ENCODE assay signal across 8 cellular contexts in genomic region chr4:37826282-37827029, GRCh38. TPM values are rescaled to one million over a fixed set of nuclear protein-coding genes. Genes with fewer than 3 reads are reported as not detected.
DNase-seq lines count a peak whose midpoint lies in the region; ATAC-seq, FAIRE-seq and TF ChIP-seq lines count a peak whose summit lies in the region.

Gene PGM2 (plus strand): TSS chr4:37826686. CDS start chr4:37826733, 47 bp downstream.

- peak within 1 kb of the TSS; percentile 97 for H2AFZ ChIP-seq in keratinocyte (ENCODE audit: control insufficient read depth, low read length)

- dilution Hi-C loops in keratinocyte (cut with MboI; ENCODE audit: extremely low pct_ligation_motif_present, low sequenced_read_pairs) = no loop called here

- no peak for FAIRE-seq in keratinocyte (lab: Jason Lieb, UNC)

- H3K4me3 ChIP-seq in AG04449 (ENCODE audit: low read depth, low read length) = peak within 1 kb of the TSS; percentile 84
- peak within 1 kb of the TSS; percentile 81 to 90 (median 83) for H3K4me3 ChIP-seq in keratinocyte (ENCODE audit: control insufficient read depth in 2 of 3, extremely low read depth in 1 of 3, insufficient read depth in 2 of 3, low read depth in 1 of 3, low read length in 3 of 3)

- TF ChIP-seq CTCF in AG04449 (IDR thresholded peaks at IDR 0.05; ENCODE audit: insufficient read depth, low read length, missing control alignments) = peak; percentile 16
- peak in 1 of 3 experiments; percentile 33 for TF ChIP-seq CTCF in keratinocyte (optimal IDR thresholded peaks at IDR 0.05 in 1 of 3, IDR thresholded peaks at IDR 0.05 in 1 of 3, conservative IDR thresholded peaks at IDR 0.05 in 1 of 3; ENCODE audit: extremely low read depth in 1 of 3, insufficient read depth in 2 of 3, low read length in 3 of 3)

- peak within 1 kb of the TSS; percentile 89 for H3K27ac ChIP-seq in keratinocyte (ENCODE audit: control insufficient read depth, insufficient read depth, low read length)

- H3K4me1 ChIP-seq in keratinocyte (ENCODE audit: control insufficient read depth, extremely low read depth, insufficient read depth, low read length) = peaks cover 21% of the 10 kb centered on the region

- no peaks in the 10 kb centered on the region for H4K20me1 ChIP-seq in keratinocyte (ENCODE audit: control insufficient read depth, extremely low read depth, insufficient read depth, low read length)

- H3K36me3 ChIP-seq in keratinocyte (ENCODE audit: control insufficient read depth in 2 of 2, extremely low read depth in 1 of 2, insufficient read depth in 2 of 2, low read length in 2 of 2) = peaks cover 0 to 5% of the 10 kb centered on the region in 2 experiments

- H3K4me2 ChIP-seq in keratinocyte (ENCODE audit: control insufficient read depth, extremely low read depth, insufficient read depth, low read depth, low read length) = peak within 1 kb of the TSS; percentile 97

- ATAC-seq in GM18868 (IDR thresholded peaks at IDR 0.05; ENCODE audit: unreplicated experiment) (peak; percentile 97), HG03103 (IDR thresholded peaks at IDR 0.05; ENCODE audit: low read depth, unreplicated experiment) (peak; percentile 91)

- H3K79me2 ChIP-seq in keratinocyte (ENCODE audit: control insufficient read depth, insufficient read depth, low read length) = peaks cover 14% of the 10 kb centered on the region

- CTCF ChIA-PET in AG04449 (lab: Yijun Ruan, JAX) = interaction anchor here (0.9 to 3.4 kb wide), 7 partner anchors 9 to 210 kb away, joined by 3 to 14 read pairs (median 8); no protein-coding TSS in a partner anchor

- POLR2A ChIA-PET in AG04449 (lab: Yijun Ruan, JAX) = interaction anchor here (0.6 to 1.4 kb wide), 5 partner anchors 10 to 106 kb away, joined by 3 to 4 read pairs (median 3); no protein-coding TSS in a partner anchor

- H3K9ac ChIP-seq in keratinocyte (ENCODE audit: control insufficient read depth, extremely low read depth, insufficient read depth, low read length) = peak within 1 kb of the TSS; percentile 77

- no peaks in the 10 kb centered on the region for H3K9me3 ChIP-seq in keratinocyte (ENCODE audit: control insufficient read depth, low read depth, low read length)

- H3K27me3 ChIP-seq in keratinocyte (ENCODE audit: control insufficient read depth, extremely low read depth, insufficient read depth, low read length) = no peaks in the 10 kb centered on the region

- DNase-seq in AG04449 (ENCODE audit: low read depth, low spot score) (no peak), NCI-H2196 treated with DMSO at 0.1 percent for 48 hours (lab: John Stamatoyannopoulos, UW; ENCODE audit: unreplicated experiment) (peak; percentile 59), keratinocyte (ENCODE audit: low read depth, low spot score) (no peak)
- DNase-seq in activated CD4-positive, CD25-positive, alpha-beta regulatory T cell (lab: John Stamatoyannopoulos, UW) = peak; percentile 77 to 85 (median 84)
- peak; percentile 86 for DNase-seq in central memory CD4-positive, alpha-beta T cell
- DNase-seq in stimulated activated CD4-positive, alpha-beta T cell treated with anti-CD3 and anti-CD28 coated beads, Interleukin-15, amount 100 ng/mL, for 24 hours = peak; percentile 95

- no peaks in the 10 kb centered on the region for H3K9me1 ChIP-seq in keratinocyte (ENCODE audit: control insufficient read depth, extremely low read depth, insufficient read depth, low read length)

RNA-seq across cellular contexts. Expression of gene PGM2, which starts in this region (rescaled TPM):
- 27.5 to 45.0 TPM (median 31.8 TPM) in 3 replicates for polyA plus RNA-seq in keratinocyte
- 60.8 TPM for polyA plus RNA-seq in keratinocyte (2011; ENCODE audit: low read depth)
- 16.7 and 29.5 TPM in 2 replicates for polyA plus RNA-seq in keratinocyte (2011; cell fraction: cytosol; rRNA removed)
- polyA plus RNA-seq in keratinocyte (2011; cell fraction: nucleus; rRNA removed) = 29.5 and 39.1 TPM in 2 replicates
- 29.4 and 51.5 TPM in 2 replicates for polyA plus RNA-seq in keratinocyte (2012; ENCODE audit: low replicate concordance)
- 10.8 to 23.8 TPM (median 16.1 TPM) in 3 replicates for polyA minus RNA-seq in keratinocyte
- 15.0 TPM for polyA minus RNA-seq in keratinocyte (2011; cell fraction: cytosol; rRNA and poly(A)+ RNA removed)
- polyA minus RNA-seq in keratinocyte (2011; cell fraction: nucleus; rRNA and poly(A)+ RNA removed) = 13.1 and 21.7 TPM in 2 replicates

Comparison
In these comparisons a context has a peak if more than half of its experiments do, and no peak if none do; other contexts are left out.
1. DNase-seq: peak in NCI-H2196 treated with DMSO at 0.1 percent for 48 hours (single experiment), activated CD4-positive, CD25-positive, alpha-beta regulatory T cell (4 of 4), central memory CD4-positive, alpha-beta T cell (single experiment) and stimulated activated CD4-positive, alpha-beta T cell treated with anti-CD3 and anti-CD28 coated beads, Interleukin-15, amount 100 ng/mL, for 24 hours (single experiment); none in AG04449 (single experiment) and keratinocyte (single experiment).